Comparison of ENCODE assay signal across 8 cellular contexts in the genomic region with DNA sequence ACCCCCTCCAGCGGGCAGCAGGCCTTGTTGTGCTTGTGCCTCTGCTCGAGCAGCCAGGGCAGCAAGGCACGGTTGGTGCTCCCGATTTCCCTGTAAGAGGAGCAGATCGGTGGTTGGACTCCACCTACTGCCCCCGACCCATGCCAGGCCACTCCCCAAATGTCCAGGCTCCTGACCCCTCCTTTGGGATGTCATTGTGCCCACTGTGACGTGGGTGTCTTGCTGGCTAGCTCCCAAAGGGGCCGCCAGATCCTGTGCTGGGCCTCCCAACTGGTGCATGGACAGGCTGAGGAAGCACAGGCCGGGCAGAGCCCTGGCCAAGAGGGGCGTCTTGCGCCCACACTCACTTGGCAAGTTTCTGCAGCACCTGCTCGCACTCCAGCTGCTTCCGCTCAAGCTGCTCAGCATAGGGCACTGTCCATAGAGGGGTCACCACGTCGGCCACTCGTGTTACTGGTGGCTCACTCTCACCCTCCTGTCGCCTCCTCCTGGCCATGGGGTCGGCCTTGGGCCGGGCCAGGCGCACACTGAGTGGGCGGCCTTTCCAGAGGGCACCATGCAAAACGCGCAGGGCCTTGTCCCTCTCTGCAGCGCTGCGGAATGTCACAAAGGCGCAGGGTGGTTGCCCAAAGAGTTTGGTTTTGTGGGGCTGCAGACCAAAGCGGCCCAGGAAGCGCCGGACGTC. TPM values are rescaled to one million over a fixed set of nuclear protein-coding genes. Genes with fewer than 3 reads are reported as not detected.
DNase-seq lines count a peak whose midpoint lies in the region; ATAC-seq and TF ChIP-seq lines count a peak whose summit lies in the region.

RANBP1 (plus strand) TSS at position 414 of the 685 bp plus-strand sequence; CDS start at position 495, 81 bp downstream.

- no peaks in the 10 kb centered on the region for H3K9me3 ChIP-seq in BLaER1
- no peaks in the 10 kb centered on the region for H3K9me3 ChIP-seq in OCI-LY1 (ENCODE audit: low read length)
- H3K9me3 ChIP-seq in endodermal cell (ENCODE audit: control insufficient read depth, low read length) = no peaks in the 10 kb centered on the region

- H3K36me3 ChIP-seq in BLaER1 = peaks cover 77% of the 10 kb centered on the region
- peaks cover 82% of the 10 kb centered on the region for H3K36me3 ChIP-seq in OCI-LY1 (ENCODE audit: insufficient read depth, low read length)
- H3K36me3 ChIP-seq in endodermal cell (ENCODE audit: control insufficient read depth, insufficient read depth, low read length) = peaks cover 47% of the 10 kb centered on the region

- H3K9me2 ChIP-seq in OCI-LY1 (ENCODE audit: low read depth, low read length) = no peaks in the 10 kb centered on the region

- 90 to 91% methylated on average over 30 of the region's 30 CpGs for WGBS in endodermal cell (ENCODE audit: insufficient coverage in 1 of 2, insufficient read length in 1 of 2), 2 experiments

- no peak within 1 kb of the TSS for H2AFZ ChIP-seq in OCI-LY1 (ENCODE audit: low read length)

- TF ChIP-seq CTCF in OCI-LY1 (IDR thresholded peaks at IDR 0.05; ENCODE audit: low read length) (no peak), endodermal cell (conservative IDR thresholded peaks at IDR 0.05) (no peak)

- H3K27ac Mint-ChIP-seq in endodermal cell = peak within 1 kb of the TSS; percentile 94
- peak within 1 kb of the TSS; percentile 49 to 97 (median 92) for H3K27ac Mint-ChIP-seq in naive B cell

- H3K4me3 ChIP-seq in BLaER1 = peak within 1 kb of the TSS; percentile 98
- H3K4me3 ChIP-seq in OCI-LY1 (ENCODE audit: low read depth, low read length, poor library complexity, severe bottlenecking) = peak within 1 kb of the TSS; percentile 96
- peak within 1 kb of the TSS; percentile 88 for H3K4me3 ChIP-seq in endodermal cell (ENCODE audit: low read length)

- ATAC-seq in naive B cell (ENCODE audit: low read depth in 2 of 2) (no peak), HG02981 (IDR thresholded peaks at IDR 0.05; ENCODE audit: unreplicated experiment) (no peak)

- peaks cover 54% of the 10 kb centered on the region for H3K4me1 ChIP-seq in BLaER1
- peaks cover 48% of the 10 kb centered on the region for H3K4me1 ChIP-seq in OCI-LY1 (ENCODE audit: insufficient read depth, low read length, severe bottlenecking)
- H3K4me1 ChIP-seq in endodermal cell (ENCODE audit: control insufficient read depth, insufficient read depth, low read length) = peaks cover 7% of the 10 kb centered on the region

- H3K9ac ChIP-seq in BLaER1 (peak within 1 kb of the TSS; percentile 97), OCI-LY1 (ENCODE audit: low read length) (peak within 1 kb of the TSS; percentile 99), endodermal cell (ENCODE audit: extremely low read depth, low read length, poor library complexity, severe bottlenecking) (peak within 1 kb of the TSS; percentile 86)

- H3K79me2 ChIP-seq in OCI-LY1 (ENCODE audit: insufficient read depth, low read length) = peaks cover 45% of the 10 kb centered on the region

- DNase-seq in endodermal cell = no peak
- DNase-seq in naive B cell = no peak
- DNase-seq in OCI-M2 (lab: John Stamatoyannopoulos, UW; ENCODE audit: unreplicated experiment) = no peak
- DNase-seq in cortex of kidney (lab: John Stamatoyannopoulos, UW) = no peak
- no peak for DNase-seq in DMS 273 (lab: John Stamatoyannopoulos, UW; ENCODE audit: unreplicated experiment)

- no peaks in the 10 kb centered on the region for H3K9me3 Mint-ChIP-seq in endodermal cell
- no peaks in the 10 kb centered on the region for H3K9me3 Mint-ChIP-seq in naive B cell

- H4K20me1 ChIP-seq in BLaER1 (peaks cover 72% of the 10 kb centered on the region), OCI-LY1 (ENCODE audit: insufficient read depth, low read length) (no peaks in the 10 kb centered on the region)

- H3K4me3 Mint-ChIP-seq in endodermal cell (peak within 1 kb of the TSS; percentile 89), naive B cell (peak within 1 kb of the TSS; percentile 79 to 95 (median 92))

- H3K27me3 ChIP-seq in BLaER1 (no peaks in the 10 kb centered on the region), OCI-LY1 (ENCODE audit: insufficient read depth, low read length) (no peaks in the 10 kb centered on the region), endodermal cell (ENCODE audit: control insufficient read depth, insufficient read depth, low read length, poor library complexity, severe bottlenecking) (no peaks in the 10 kb centered on the region)

- H3K27ac ChIP-seq in BLaER1 = peak within 1 kb of the TSS; percentile 98
- H3K27ac ChIP-seq in OCI-LY1 (ENCODE audit: low read depth, low read length, poor library complexity, severe bottlenecking) = peak within 1 kb of the TSS; percentile 57
- H3K27ac ChIP-seq in endodermal cell (ENCODE audit: low read depth, low read length) = peak within 1 kb of the TSS; percentile 88

- H3K4me1 Mint-ChIP-seq in endodermal cell (peaks cover 5% of the 10 kb centered on the region), naive B cell (peaks cover 24 to 38% (median 32%) of the 10 kb centered on the region in 3 donors)

- no peaks in the 10 kb centered on the region for H3K27me3 Mint-ChIP-seq in endodermal cell (ENCODE audit: insufficient read depth)
- no peaks in the 10 kb centered on the region for H3K27me3 Mint-ChIP-seq in naive B cell

- peaks cover 1% of the 10 kb centered on the region; the same call in 1 of the 2 replicates for H3F3A ChIP-seq in OCI-LY1 (ENCODE audit: insufficient read depth, low read length)

- H3K36me3 Mint-ChIP-seq in endodermal cell (ENCODE audit: low read depth) = peaks cover 38% of the 10 kb centered on the region
- no peaks in the 10 kb centered on the region for H3K36me3 Mint-ChIP-seq in naive B cell

- peak within 1 kb of the TSS; percentile 97 for H3K4me2 ChIP-seq in BLaER1
- H3K4me2 ChIP-seq in OCI-LY1 (ENCODE audit: low read length) = peak within 1 kb of the TSS; percentile 81

RNA-seq across cellular contexts. Expression of gene RANBP1, which starts in this region (rescaled TPM):
- total RNA-seq in endodermal cell = 100 to 1,000 TPM; 320 to 415 TPM
- polyA plus RNA-seq in endodermal cell (2013, experiment 1 of 2) = 514 TPM
- 506 TPM for polyA plus RNA-seq in endodermal cell (2013, experiment 2 of 2)
- polyA plus RNA-seq in naive B cell (ENCODE audit: low read depth in 6 of 6) = 100 to 1,000 TPM in 2 of 6 donors, 10 to 100 TPM in 4; 73.1 to 107 (median 91.0) TPM
